In genomic region chrX:630007-630921, GRCh38 we compare ENCODE assay signal across 18 cellular contexts. TPM values are rescaled to one million over a fixed set of nuclear protein-coding genes. Genes with fewer than 3 reads are reported as not detected.
DNase-seq lines count a peak whose midpoint lies in the region; ATAC-seq lines count a peak whose summit lies in the region.
"Had no signal": no experiment of that assay in that cellular context is flagged by ENCODE, and none has a peak within 500 bp of the region (broad histone marks: within the 10 kb centered on the region; RNA-seq: fewer than 3 reads in every experiment).

Gene SHOX (plus strand): TSS chrX:630791. CDS start chrX:630898, 107 bp downstream.

- H3K4me1 Mint-ChIP-seq in activated T-cell treated with anti-CD3 and anti-CD28 coated beads, Interleukin-2, amount 50 U/mL, for 72 hours (ENCODE audit: low read depth): peaks cover 7% of the 10 kb centered on the region
- peaks cover 3% of the 10 kb centered on the region for H3K4me1 Mint-ChIP-seq in activated naive CD8-positive, alpha-beta T cell treated with anti-CD3 and anti-CD28 coated beads, Interleukin-2, amount 10 ng/mL, durations not matched to agents 7 days and 5 days
- peaks cover 22 to 37% of the 10 kb centered on the region in 2 donors for H3K4me1 Mint-ChIP-seq in stimulated activated naive B cell treated with anti-CD40 and anti-IgM and Interleukin-4, amounts not matched to agents 10 μg/mL and 1 μg/mL and 100 μg/mL, for 72 hours

- H3K27ac Mint-ChIP-seq in activated T-cell treated with anti-CD3 and anti-CD28 coated beads, Interleukin-2, amount 50 U/mL, for 72 hours: peak within 1 kb of the TSS; percentile 34
- peak within 1 kb of the TSS; percentile 48 for H3K27ac Mint-ChIP-seq in activated naive CD8-positive, alpha-beta T cell treated with anti-CD3 and anti-CD28 coated beads, Interleukin-2, amount 10 ng/mL, durations not matched to agents 7 days and 5 days
- peak within 1 kb of the TSS; percentile 89 for H3K27ac Mint-ChIP-seq in stimulated activated naive B cell treated with anti-CD40 and anti-IgM and Interleukin-4, amounts not matched to agents 10 μg/mL and 1 μg/mL and 100 μg/mL, for 72 hours

- peaks cover 87% of the 10 kb centered on the region for H3K27me3 Mint-ChIP-seq in activated T-cell treated with anti-CD3 and anti-CD28 coated beads, Interleukin-2, amount 50 U/mL, for 72 hours (ENCODE audit: low read depth)
- H3K27me3 Mint-ChIP-seq in activated naive CD8-positive, alpha-beta T cell treated with anti-CD3 and anti-CD28 coated beads, Interleukin-2, amount 10 ng/mL, durations not matched to agents 7 days and 5 days: peaks cover 80% of the 10 kb centered on the region
- peaks cover 68 to 93% of the 10 kb centered on the region in 2 donors for H3K27me3 Mint-ChIP-seq in stimulated activated naive B cell treated with anti-CD40 and anti-IgM and Interleukin-4, amounts not matched to agents 10 μg/mL and 1 μg/mL and 100 μg/mL, for 72 hours

- ATAC-seq in activated T-cell treated with anti-CD3 and anti-CD28 coated beads, Interleukin-2, amount 50 U/mL, for 72 hours (replicated peaks in 1 of 2): no peak
- ATAC-seq in activated naive CD8-positive, alpha-beta T cell treated with anti-CD3 and anti-CD28 coated beads, Interleukin-2, amount 10 ng/mL, durations not matched to agents 7 days and 5 days (ENCODE audit: low read depth): no peak
- ATAC-seq in left lobe of liver (no peak), HG02588 (IDR thresholded peaks at IDR 0.05; ENCODE audit: unreplicated experiment) (no peak), HG03521 (IDR thresholded peaks at IDR 0.05; ENCODE audit: unreplicated experiment) (no peak)
- ATAC-seq in stimulated activated naive B cell treated with anti-CD40 and anti-IgM and Interleukin-4, amounts not matched to agents 10 μg/mL and 1 μg/mL and 100 μg/mL, for 72 hours (replicated peaks): no peak
- ATAC-seq: left lung; naive thymus-derived CD8-positive, alpha-beta T cell had no signal

- DNase-seq in activated T-cell treated with anti-CD3 and anti-CD28 coated beads, Interleukin-2, amount 50 U/mL, for 72 hours: no peak
- no peak for DNase-seq in activated T-cell treated with anti-CD3 and anti-CD28 coated beads, Interleukin-2, amount 50 U/mL, for 1 hour
- no peak for DNase-seq in activated naive CD8-positive, alpha-beta T cell treated with anti-CD3 and anti-CD28 coated beads, Interleukin-2, amount 10 ng/mL, durations not matched to agents 7 days and 5 days
- DNase-seq in left lobe of liver (ENCODE audit: low spot score) (peak; percentile 22), NCI-H1417 (lab: John Stamatoyannopoulos, UW) (no peak)
- no peak for DNase-seq in stimulated activated naive B cell treated with anti-CD40 and anti-IgM and Interleukin-4, amounts not matched to agents 10 μg/mL and 1 μg/mL and 100 μg/mL, for 72 hours
- DNase-seq: amniotic stem cell, left lung, NCI-H2029, NCI-H526, thyroid gland had no signal

- POLR2A ChIA-PET in activated naive CD8-positive, alpha-beta T cell treated with anti-CD3 and anti-CD28 coated beads, Interleukin-2, amount 10 ng/mL, durations not matched to agents 7 days and 5 days (lab: Charles Lee): no interaction called here

- H3K36me3 Mint-ChIP-seq in activated T-cell treated with anti-CD3 and anti-CD28 coated beads, Interleukin-2, amount 50 U/mL, for 72 hours (ENCODE audit: insufficient read depth in 2 of 2): peaks cover 7 to 10% of the 10 kb centered on the region in 2 donors
- H3K36me3 Mint-ChIP-seq in activated naive CD8-positive, alpha-beta T cell treated with anti-CD3 and anti-CD28 coated beads, Interleukin-2, amount 10 ng/mL, durations not matched to agents 7 days and 5 days: peaks cover 1% of the 10 kb centered on the region
- peaks cover 2 to 7% of the 10 kb centered on the region in 2 donors for H3K36me3 Mint-ChIP-seq in stimulated activated naive B cell treated with anti-CD40 and anti-IgM and Interleukin-4, amounts not matched to agents 10 μg/mL and 1 μg/mL and 100 μg/mL, for 72 hours

- peak within 1 kb of the TSS in 1 of 2 donors; percentile 9 for H3K4me3 Mint-ChIP-seq in activated T-cell treated with anti-CD3 and anti-CD28 coated beads, Interleukin-2, amount 50 U/mL, for 72 hours
- H3K4me3 Mint-ChIP-seq in activated naive CD8-positive, alpha-beta T cell treated with anti-CD3 and anti-CD28 coated beads, Interleukin-2, amount 10 ng/mL, durations not matched to agents 7 days and 5 days: no peak within 1 kb of the TSS
- peak within 1 kb of the TSS; percentile 37 to 55 for H3K4me3 Mint-ChIP-seq in stimulated activated naive B cell treated with anti-CD40 and anti-IgM and Interleukin-4, amounts not matched to agents 10 μg/mL and 1 μg/mL and 100 μg/mL, for 72 hours

- H3K9me3 Mint-ChIP-seq in activated T-cell treated with anti-CD3 and anti-CD28 coated beads, Interleukin-2, amount 50 U/mL, for 72 hours: peaks cover 4 to 9% of the 10 kb centered on the region in 2 donors
- H3K9me3 Mint-ChIP-seq in activated naive CD8-positive, alpha-beta T cell treated with anti-CD3 and anti-CD28 coated beads, Interleukin-2, amount 10 ng/mL, durations not matched to agents 7 days and 5 days: no peaks in the 10 kb centered on the region
- H3K9me3 Mint-ChIP-seq in stimulated activated naive B cell treated with anti-CD40 and anti-IgM and Interleukin-4, amounts not matched to agents 10 μg/mL and 1 μg/mL and 100 μg/mL, for 72 hours: peaks cover 6 to 8% of the 10 kb centered on the region in 2 donors

RNA-seq across cellular contexts. Expression of gene SHOX, which starts in this region (rescaled TPM):
- not detected for total RNA-seq in activated T-cell treated with anti-CD3 and anti-CD28 coated beads, Interleukin-2, amount 50 U/mL, for 72 hours
- total RNA-seq in activated naive CD8-positive, alpha-beta T cell treated with anti-CD3 and anti-CD28 coated beads, Interleukin-2, amount 10 ng/mL, durations not matched to agents 7 days and 5 days: not detected
- total RNA-seq in left lobe of liver: not detected
- total RNA-seq: epithelial cell of proximal tubule; HT1080; left lung; MCF 10A; naive thymus-derived CD8-positive, alpha-beta T cell; right atrium auricular region; thyroid gland had no signal

Comparison
In these comparisons a context has a peak if more than half of its experiments do, and no peak if none do; other contexts are left out.
1. Peak in DNase-seq in left lobe of liver; RNA of the gene not detected or under 1 TPM.
2. H3K27ac Mint-ChIP-seq: peak in every context shown above with its lines; median percentile 89 in stimulated activated naive B cell treated with anti-CD40 and anti-IgM and Interleukin-4, amounts not matched to agents 10 μg/mL and 1 μg/mL and 100 μg/mL, for 72 hours; 48 in activated naive CD8-positive, alpha-beta T cell treated with anti-CD3 and anti-CD28 coated beads, Interleukin-2, amount 10 ng/mL, durations not matched to agents 7 days and 5 days; 34 in activated T-cell treated with anti-CD3 and anti-CD28 coated beads, Interleukin-2, amount 50 U/mL, for 72 hours.